13 cellular contexts compared by ENCODE assay signal in genomic region chr3:172256101-172256687, GRCh38.
A peak's percentile ranks its signal among the peaks of the same experiment; 100 is the strongest.
DNase-seq lines count a peak whose midpoint lies in the region; ATAC-seq and TF ChIP-seq lines count a peak whose summit lies in the region.
"Had no signal": no experiment of that assay in that cellular context is flagged by ENCODE, and none has a peak within 500 bp of the region (broad histone marks: within the 10 kb centered on the region; RNA-seq: fewer than 3 reads in every experiment).

No MANE protein-coding gene starts in this region.

- H3K9me2 ChIP-seq in GM23338 (ENCODE audit: insufficient read depth): no peaks in the 10 kb centered on the region

- intact Hi-C loops in right lobe of liver (cut with DNase I) (no loop called here), spleen (cut with DNase I; ENCODE audit: low total_unique reads) (no loop called here)

- H3K4me1 Mint-ChIP-seq in GM23338: peaks cover 30% of the 10 kb centered on the region

- H3K4me3 Mint-ChIP-seq in GM23338: no peak overlapping the region
- H3K4me3 Mint-ChIP-seq: brain; stimulated activated naive CD8-positive, alpha-beta T cell treated with anti-CD3 and anti-CD28 coated beads, Interleukin-15, Interleukin-2, amounts not matched to agents 100 ng/mL and 50 ng/mL, for 24 hours had no signal

- H3K79me2 ChIP-seq in GM23338 (replicated peaks; ENCODE audit: insufficient read depth): peaks cover 4% of the 10 kb centered on the region; the same call in 1 of the 2 replicates

- DNase-seq in GM23338 (ENCODE audit: low spot score) (no peak), right lobe of liver (peak in 1 of 3 donors; percentile 63), spleen (no peak), RPMI8226 (no peak), G401 (ENCODE audit: low spot score) (no peak), GDM1 (lab: John Stamatoyannopoulos, UW) (no peak), HK-2 (ENCODE audit: unreplicated experiment) (no peak)
- DNase-seq: NCI-H1105 had no signal

- TF ChIP-seq POLR2A in right lobe of liver (IDR thresholded peaks at IDR 0.05) (no peak), spleen (IDR thresholded peaks at IDR 0.05) (no peak)

- H4K20me1 ChIP-seq in GM23338 (replicated peaks; ENCODE audit: insufficient read depth): no peaks in the 10 kb centered on the region

- no peaks in the 10 kb centered on the region; the same call in 1 of the 2 replicates for H3K36me3 ChIP-seq in GM23338 (ENCODE audit: insufficient read depth)
- peaks cover 0 to 14% (median 7%) of the 10 kb centered on the region in 4 donors for H3K36me3 ChIP-seq in right lobe of liver
- H3K36me3 ChIP-seq in spleen: peaks cover 0 to 58% (median 1%) of the 10 kb centered on the region in 6 donors

- in situ Hi-C loops in G401 (cut with HindIII; ENCODE audit: low sequenced_read_pairs): no loop called here

- H3K27ac Mint-ChIP-seq in GM23338: no peak overlapping the region
- H3K27ac Mint-ChIP-seq: stimulated activated naive CD8-positive, alpha-beta T cell treated with anti-CD3 and anti-CD28 coated beads, Interleukin-15, Interleukin-2, amounts not matched to agents 100 ng/mL and 50 ng/mL, for 24 hours had no signal

- TF ChIP-seq CTCF in GM23338 (conservative IDR thresholded peaks at IDR 0.05; ENCODE audit: low read depth in 2 of 2): no peak
- no peak for TF ChIP-seq CTCF in right lobe of liver (IDR thresholded peaks at IDR 0.05)
- no peak for TF ChIP-seq CTCF in spleen (IDR thresholded peaks at IDR 0.05 in 8 of 11, conservative IDR thresholded peaks at IDR 0.05 in 3 of 11)

- no peaks in the 10 kb centered on the region for H3F3A ChIP-seq in GM23338 (replicated peaks; ENCODE audit: low read depth)

- no peaks in the 10 kb centered on the region for H3K27me3 ChIP-seq in GM23338 (ENCODE audit: insufficient read depth)
- H3K27me3 ChIP-seq in right lobe of liver: no peaks in the 10 kb centered on the region
- H3K27me3 ChIP-seq in spleen (replicated peaks in 1 of 7): no peaks in the 10 kb centered on the region

- H3K27ac ChIP-seq in GM23338 (ENCODE audit: low read depth) (peak overlapping the region; percentile 34; the same call in 1 of the 2 replicates), cingulate gyrus (ENCODE audit: low read depth, low read length) (peak overlapping the region; percentile 86), right lobe of liver (peak overlapping the region in 2 of 3 donors; percentile 60 to 70), spleen (peak overlapping the region in 6 of 8 donors; percentile 25 to 69 (median 56))

- H3K4me2 ChIP-seq in GM23338: no peak overlapping the region

- 46% methylated on average over 2 of the region's 2 CpGs for WGBS in right lobe of liver (ENCODE audit: insufficient coverage, low coverage, low lambda C conversion rate, missing lambda C conversion rate)
- 61 to 72% (median 64%) methylated on average over 2 of the region's 2 CpGs for WGBS in spleen, 5 donors

- H3K36me3 Mint-ChIP-seq in GM23338 (ENCODE audit: low read depth): peaks cover 14% of the 10 kb centered on the region

- no peak overlapping the region for H2AFZ ChIP-seq in GM23338

- peaks cover 1% of the 10 kb centered on the region for H3K27me3 Mint-ChIP-seq in GM23338 (ENCODE audit: insufficient read depth, low read depth, poor library complexity)
- H3K27me3 Mint-ChIP-seq: brain; stimulated activated naive CD8-positive, alpha-beta T cell treated with anti-CD3 and anti-CD28 coated beads, Interleukin-15, Interleukin-2, amounts not matched to agents 100 ng/mL and 50 ng/mL, for 24 hours had no signal

- H3K9me3 Mint-ChIP-seq in GM23338: no peaks in the 10 kb centered on the region; the same call in 2 of the 3 replicates
- H3K9me3 Mint-ChIP-seq: brain; stimulated activated naive CD8-positive, alpha-beta T cell treated with anti-CD3 and anti-CD28 coated beads, Interleukin-15, Interleukin-2, amounts not matched to agents 100 ng/mL and 50 ng/mL, for 24 hours had no signal

- peaks cover 29% of the 10 kb centered on the region for H3K4me1 ChIP-seq in GM23338 (ENCODE audit: insufficient read depth)
- H3K4me1 ChIP-seq in right lobe of liver: peaks cover 0 to 37% (median 5%) of the 10 kb centered on the region in 4 donors
- peaks cover 0 to 59% (median 18%) of the 10 kb centered on the region in 6 donors for H3K4me1 ChIP-seq in spleen

- H3K9me3 ChIP-seq in right lobe of liver (no peaks in the 10 kb centered on the region), spleen (no peaks in the 10 kb centered on the region)

- ATAC-seq in GM23338 (no peak), right lobe of liver (peak; percentile 67 to 86 (median 86))
- ATAC-seq: Panc1 had no signal

- H3K4me3 ChIP-seq in GM23338 (no peak overlapping the region), right lobe of liver (no peak overlapping the region), spleen (no peak overlapping the region)
- H3K4me3 ChIP-seq: skin epidermis had no signal

TF ChIP-seq in GM23338, 12 proteins besides CTCF, POLR2A, EP300 and RAD21 (continues in another document):
- no peak for TF ChIP-seq POLR2AphosphoS5 (IDR thresholded peaks at IDR 0.05; ENCODE audit: low read depth)
- no peak for TF ChIP-seq REST (IDR thresholded peaks at IDR 0.05; ENCODE audit: unreplicated experiment)
- no peak for TF ChIP-seq ZNF331 (CRISPR knock-in tag; IDR thresholded peaks at IDR 0.05; ENCODE audit: low read depth)
- no peak for TF ChIP-seq CREB1 (CRISPR knock-in tag; IDR thresholded peaks at IDR 0.05; ENCODE audit: low read depth)
- TF ChIP-seq JUNB (IDR thresholded peaks at IDR 0.05; ENCODE audit: unreplicated experiment): no peak
- no peak for TF ChIP-seq NANOG (IDR thresholded peaks at IDR 0.05; ENCODE audit: borderline replicate concordance)
- no peak for TF ChIP-seq ETS1 (IDR thresholded peaks at IDR 0.05)
- no peak for TF ChIP-seq EZH2 (IDR thresholded peaks at IDR 0.05; ENCODE audit: low read depth, unreplicated experiment)
- TF ChIP-seq STAT1 (IDR thresholded peaks at IDR 0.05; ENCODE audit: unreplicated experiment): no peak
- TF ChIP-seq ZNF114 (CRISPR knock-in tag; IDR thresholded peaks at IDR 0.05): no peak

Comparison
In these comparisons a context has a peak if more than half of its experiments do, and no peak if none do; other contexts are left out.
1. H3K27ac ChIP-seq: peak in every context shown above with its lines; median percentile 86 in cingulate gyrus; 65 in right lobe of liver; 56 in spleen; 34 in GM23338.